2 cellular contexts compared by ENCODE assay signal in genomic region chr7:140928491-140929309, GRCh38.
A peak's percentile ranks its signal among the peaks of the same experiment; 100 is the strongest.
TF ChIP-seq lines count a peak whose summit lies in the region.

No MANE protein-coding gene starts in this region.

TF ChIP-seq in IMR-90, 13 proteins besides CTCF, POLR2A, EP300 and RAD21:
- no peak for TF ChIP-seq USF2 (IDR thresholded peaks at IDR 0.05; ENCODE audit: low read depth, low read length)
- no peak for TF ChIP-seq RCOR1 (IDR thresholded peaks at IDR 0.05; ENCODE audit: insufficient replicate concordance, low read length)
- peak; percentile 33; the same call in 1 of the 2 replicates for TF ChIP-seq MAFK (IDR thresholded peaks at IDR 0.05; ENCODE audit: low read depth, low read length)
TF ChIP-seq in IMR-90: peak in this region for 1.

TF ChIP-seq in K562, 482 proteins besides CTCF, POLR2A, EP300 and RAD21:
- no peak for TF ChIP-seq ZNF354B (CRISPR knock-in tag; IDR thresholded peaks at IDR 0.05)
- TF ChIP-seq C11orf30 (IDR thresholded peaks at IDR 0.05; ENCODE audit: low read depth), result peak; percentile 57; the same call in 1 of the 2 replicates
- TF ChIP-seq MAFF (IDR thresholded peaks at IDR 0.05; ENCODE audit: low read length), result peak; percentile 41; the same call in 1 of the 2 replicates
- TF ChIP-seq ZNF316 (IDR thresholded peaks at IDR 0.05), result peak; percentile 65; the same call in 1 of the 2 replicates
